ENCODE assay signal across 15 cellular contexts in genomic region chr12:120835304-120835612, GRCh38.
DNase-seq lines count a peak whose midpoint lies in the region; ATAC-seq and TF ChIP-seq lines count a peak whose summit lies in the region.
"Had no signal": no experiment of that assay in that cellular context is flagged by ENCODE, and none has a peak within 500 bp of the region (broad histone marks: within the 10 kb centered on the region; RNA-seq: fewer than 3 reads in every experiment).

No MANE protein-coding gene starts in this region.

- no peaks in the 10 kb centered on the region for H3K9me3 ChIP-seq in OCI-LY1 (ENCODE audit: low read length)
- H3K9me3 ChIP-seq in gastrocnemius medialis, result no peaks in the 10 kb centered on the region
- H3K9me3 ChIP-seq: mucosa of descending colon, SK-N-SH had no signal

- H3K4me1 ChIP-seq in OCI-LY1 (ENCODE audit: insufficient read depth, low read length, severe bottlenecking), result peaks cover 35% of the 10 kb centered on the region
- H3K4me1 ChIP-seq in gastrocnemius medialis, result peaks cover 59 to 67% of the 10 kb centered on the region in 2 donors

- H3K27me3 Mint-ChIP-seq in dendritic cell treated with granulocyte-macrophage colony-stimulating factor and Interleukin-4, amounts not matched to agents 40 ng/mL and 50 ng/mL, for 4 days, result no peaks in the 10 kb centered on the region

- H3K4me3 Mint-ChIP-seq in dendritic cell treated with granulocyte-macrophage colony-stimulating factor and Interleukin-4, amounts not matched to agents 40 ng/mL and 50 ng/mL, for 4 days, result no peak overlapping the region

- TF ChIP-seq POLR2A in gastrocnemius medialis (IDR thresholded peaks at IDR 0.05), result no peak

- no peak overlapping the region for H3K4me3 ChIP-seq in OCI-LY1 (ENCODE audit: low read depth, low read length, poor library complexity, severe bottlenecking)
- peak overlapping the region in 1 of 4 donors; percentile 22 for H3K4me3 ChIP-seq in gastrocnemius medialis
- H3K4me3 ChIP-seq: mucosa of descending colon, smooth muscle cell had no signal

- H3K36me3 ChIP-seq in OCI-LY1 (ENCODE audit: insufficient read depth, low read length), result no peaks in the 10 kb centered on the region
- H3K36me3 ChIP-seq in gastrocnemius medialis, result no peaks in the 10 kb centered on the region

- H3K27ac Mint-ChIP-seq in dendritic cell treated with granulocyte-macrophage colony-stimulating factor and Interleukin-4, amounts not matched to agents 40 ng/mL and 50 ng/mL, for 4 days, result peak overlapping the region; percentile 42

- H3K27ac ChIP-seq in OCI-LY1 (ENCODE audit: low read depth, low read length, poor library complexity, severe bottlenecking), result peak overlapping the region; percentile 14
- peak overlapping the region; percentile 78 to 80 (median 78) for H3K27ac ChIP-seq in gastrocnemius medialis

- in situ Hi-C loops in gastrocnemius medialis (cut with MboI; ENCODE audit: low sequenced_read_pairs in 4 of 4), result no loop called here

- H2AFZ ChIP-seq in OCI-LY1 (ENCODE audit: low read length), result no peak overlapping the region

- peak overlapping the region; percentile 15; the same call in 1 of the 2 replicates for H3K4me2 ChIP-seq in OCI-LY1 (ENCODE audit: low read length)
- H3K4me2 ChIP-seq: SK-N-SH, smooth muscle cell had no signal

- ATAC-seq in GM18861 (IDR thresholded peaks at IDR 0.05; ENCODE audit: unreplicated experiment) (peak; percentile 16), gastrocnemius medialis (no peak), HG03280 (IDR thresholded peaks at IDR 0.05; ENCODE audit: unreplicated experiment) (no peak)
- ATAC-seq: mucosa of descending colon had no signal

- no peak overlapping the region for H3K9ac ChIP-seq in OCI-LY1 (ENCODE audit: low read length)
- H3K9ac ChIP-seq: SK-N-SH had no signal

- H3K4me1 Mint-ChIP-seq in dendritic cell treated with granulocyte-macrophage colony-stimulating factor and Interleukin-4, amounts not matched to agents 40 ng/mL and 50 ng/mL, for 4 days (ENCODE audit: low read depth), result peaks cover 54% of the 10 kb centered on the region

- no peaks in the 10 kb centered on the region for H3K9me3 Mint-ChIP-seq in dendritic cell treated with granulocyte-macrophage colony-stimulating factor and Interleukin-4, amounts not matched to agents 40 ng/mL and 50 ng/mL, for 4 days

- H3K9me2 ChIP-seq in OCI-LY1 (ENCODE audit: low read depth, low read length), result no peaks in the 10 kb centered on the region
- H3K9me2 ChIP-seq: SK-N-SH had no signal

- H3F3A ChIP-seq in OCI-LY1 (ENCODE audit: insufficient read depth, low read length), result 0 out of 2 replicates have a peak, but pooled peaks cover 3% of the 10 kb centered on the region

- intact Hi-C loops in dendritic cell treated with granulocyte-macrophage colony-stimulating factor and Interleukin-4, amounts not matched to agents 40 ng/mL and 50 ng/mL, for 4 days (cut with micrococcal nuclease), result no loop called here
- intact Hi-C loops in gastrocnemius medialis (cut with DNase I; ENCODE audit: low total_unique reads), result loop anchor here (2.0 kb wide), 1 partner anchor 14 kb away; no protein-coding TSS in a partner anchor

- no peaks in the 10 kb centered on the region for H4K20me1 ChIP-seq in OCI-LY1 (ENCODE audit: insufficient read depth, low read length)

- peaks cover 6% of the 10 kb centered on the region; the same call in 1 of the 2 replicates for H3K79me2 ChIP-seq in OCI-LY1 (ENCODE audit: insufficient read depth, low read length)

- H3K27me3 ChIP-seq in OCI-LY1 (ENCODE audit: insufficient read depth, low read length) (no peaks in the 10 kb centered on the region), gastrocnemius medialis (no peaks in the 10 kb centered on the region)

- no peak for TF ChIP-seq CTCF in OCI-LY1 (IDR thresholded peaks at IDR 0.05; ENCODE audit: low read length)
- TF ChIP-seq CTCF in gastrocnemius medialis (IDR thresholded peaks at IDR 0.05 in 4 of 5, conservative IDR thresholded peaks at IDR 0.05 in 1 of 5), result no peak
- no peak for TF ChIP-seq CTCF in GM10266 (IDR thresholded peaks at IDR 0.05; ENCODE audit: control insufficient read depth, insufficient read depth, low read depth, missing control alignments)

- H3K36me3 Mint-ChIP-seq in dendritic cell treated with granulocyte-macrophage colony-stimulating factor and Interleukin-4, amounts not matched to agents 40 ng/mL and 50 ng/mL, for 4 days (ENCODE audit: low read depth), result no peaks in the 10 kb centered on the region

- DNase-seq in gastrocnemius medialis (no peak), anterior cingulate cortex (lab: John Stamatoyannopoulos, UW) (no peak), GM10266 (ENCODE audit: extremely low spot score) (no peak), iPS-NIHi7 (ENCODE audit: extremely low spot score) (no peak)
- DNase-seq: dermis blood vessel endothelial cell; DMS153; mucosa of descending colon; NCI-H510A treated with DMSO at 0.1 percent for 48 hours; SK-N-SH; stimulated activated CD8-positive, alpha-beta memory T cell treated with anti-CD3 and anti-CD28 coated beads, Interleukin-4, amount 100 ng/mL, for 48 hours had no signal
